In genomic region chr3:83622526-83622925, GRCh38 we compare ENCODE assay signal across 17 cellular contexts.
DNase-seq lines count a peak whose midpoint lies in the region; ATAC-seq and TF ChIP-seq lines count a peak whose summit lies in the region.
"Had no signal": no experiment of that assay in that cellular context is flagged by ENCODE, and none has a peak within 500 bp of the region (broad histone marks: within the 10 kb centered on the region; RNA-seq: fewer than 3 reads in every experiment).

No MANE protein-coding gene starts in this region.

- H3K79me2 ChIP-seq in SU-DHL-6 (ENCODE audit: insufficient read depth, low read length), result no peaks in the 10 kb centered on the region

- H3K9me3 ChIP-seq in SU-DHL-6 (ENCODE audit: insufficient read depth, low read length), result peaks cover under 1% of the 10 kb centered on the region; the same call in 1 of the 2 replicates
- H3K9me3 ChIP-seq: BLaER1 treated with 17β-estradiol and CSF1 and Interleukin-3, amounts not matched to agents 10 nM and 100 nM had no signal

- H3K27me3 ChIP-seq in SU-DHL-6 (ENCODE audit: low read length), result no peaks in the 10 kb centered on the region
- H3K27me3 ChIP-seq: BLaER1 treated with 17β-estradiol and CSF1 and Interleukin-3, amounts not matched to agents 10 nM and 100 nM had no signal

- H2AFZ ChIP-seq in SU-DHL-6 (ENCODE audit: low read depth, low read length, severe bottlenecking), result peak overlapping the region; percentile 41

- ATAC-seq in GM18517 (IDR thresholded peaks at IDR 0.05; ENCODE audit: unreplicated experiment) (no peak), GM19397 (IDR thresholded peaks at IDR 0.05; ENCODE audit: unreplicated experiment) (no peak)
- ATAC-seq: CD8-positive, alpha-beta T cell had no signal

- H3F3A ChIP-seq in SU-DHL-6 (ENCODE audit: insufficient read depth), result no peaks in the 10 kb centered on the region

- no peaks in the 10 kb centered on the region for H4K20me1 ChIP-seq in SU-DHL-6 (ENCODE audit: low read depth, low read length)
- H4K20me1 ChIP-seq: BLaER1 treated with 17β-estradiol and CSF1 and Interleukin-3, amounts not matched to agents 10 nM and 100 nM had no signal

- no peaks in the 10 kb centered on the region for H3K36me3 ChIP-seq in SU-DHL-6 (ENCODE audit: low read length)
- H3K36me3 ChIP-seq: BLaER1 treated with 17β-estradiol and CSF1 and Interleukin-3, amounts not matched to agents 10 nM and 100 nM had no signal

- no peak overlapping the region for H3K27ac ChIP-seq in SU-DHL-6 (ENCODE audit: low read depth, low read length)
- H3K27ac ChIP-seq: BLaER1 treated with 17β-estradiol and CSF1 and Interleukin-3, amounts not matched to agents 10 nM and 100 nM; C4-2B had no signal

- no peak overlapping the region for H3K4me2 ChIP-seq in SU-DHL-6 (ENCODE audit: low read depth, low read length, poor library complexity, severe bottlenecking)
- H3K4me2 ChIP-seq: BLaER1 treated with 17β-estradiol and CSF1 and Interleukin-3, amounts not matched to agents 10 nM and 100 nM had no signal

- DNase-seq in COLO829 (ENCODE audit: low spot score) (peak; percentile 86), D341Med (ENCODE audit: low spot score) (peak; percentile 14), foreskin melanocyte (peak; percentile 86), GDM1 (lab: John Stamatoyannopoulos, UW) (no peak), G401 (ENCODE audit: low spot score) (no peak)
- DNase-seq: 8988T; AML-193; CD4-positive, alpha-beta T cell; CD8-positive, alpha-beta T cell; COR-L47; DMS79 treated with DMSO at 0.1 percent for 48 hours; GF-D8 had no signal

- in situ Hi-C loops in G401 (cut with HindIII; ENCODE audit: low sequenced_read_pairs), result no loop called here

- no peak for TF ChIP-seq CTCF in SU-DHL-6 (IDR thresholded peaks at IDR 0.05; ENCODE audit: insufficient read depth, low read length, poor library complexity, severe bottlenecking)

- H3K4me3 ChIP-seq in SU-DHL-6 (ENCODE audit: insufficient read depth, low read length, poor library complexity, severe bottlenecking), result no peak overlapping the region
- H3K4me3 ChIP-seq: BLaER1 treated with 17β-estradiol and CSF1 and Interleukin-3, amounts not matched to agents 10 nM and 100 nM had no signal

- no peaks in the 10 kb centered on the region for H3K9me2 ChIP-seq in SU-DHL-6 (replicated peaks; ENCODE audit: insufficient read depth, low read length)

- no peak overlapping the region for H3K9ac ChIP-seq in SU-DHL-6 (ENCODE audit: low read length)
- H3K9ac ChIP-seq: BLaER1 treated with 17β-estradiol and CSF1 and Interleukin-3, amounts not matched to agents 10 nM and 100 nM had no signal

Comparison
In these comparisons a context has a peak if more than half of its experiments do, and no peak if none do; other contexts are left out.
1. DNase-seq: peak in COLO829 (single experiment), D341Med (single experiment) and foreskin melanocyte (single experiment); none in GDM1 (single experiment) and G401 (single experiment).